Comparison of ENCODE assay signal across 19 cellular contexts in the genomic region with DNA sequence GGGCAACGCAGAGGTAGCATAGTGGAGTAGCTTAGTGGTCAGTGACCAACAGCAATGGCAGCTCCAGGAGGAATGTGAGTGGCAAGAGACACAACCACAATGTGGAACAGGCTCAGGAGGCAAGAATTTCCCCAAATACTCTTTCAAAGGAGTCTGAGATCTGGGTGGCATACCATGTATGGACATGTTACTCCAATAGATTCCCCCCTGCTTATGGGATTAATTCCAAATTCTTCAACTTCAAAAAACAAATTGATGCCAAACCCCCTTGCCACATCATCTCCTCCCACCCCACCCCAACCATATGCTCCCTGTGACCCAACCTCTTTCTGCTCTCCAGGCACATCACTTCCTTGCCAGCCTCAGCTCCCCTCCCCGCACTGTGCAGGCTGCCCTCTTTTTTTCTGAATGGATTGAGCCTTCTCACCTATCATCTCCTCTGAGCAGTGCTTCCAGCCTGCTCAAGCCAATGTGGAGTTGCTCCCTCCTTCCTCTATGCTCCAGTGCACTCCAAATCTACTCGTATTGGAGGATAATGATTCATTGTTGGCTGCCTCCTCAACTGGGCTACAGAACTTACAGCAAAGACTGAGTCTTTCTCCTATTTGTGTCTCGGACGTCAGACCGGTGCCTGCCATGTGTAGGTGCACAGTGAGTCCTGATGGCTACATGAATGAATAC.
DNase-seq lines count a peak whose midpoint lies in the region; ATAC-seq and TF ChIP-seq lines count a peak whose summit lies in the region.
"Had no signal": no experiment of that assay in that cellular context is flagged by ENCODE, and none has a peak within 500 bp of the region (broad histone marks: within the 10 kb centered on the region; RNA-seq: fewer than 3 reads in every experiment).

No MANE protein-coding gene starts in this region.

- peak overlapping the region; percentile 45 for H3K27ac Mint-ChIP-seq in nephron progenitor cell
- H3K27ac Mint-ChIP-seq: activated B cell treated with CpG ODN at 0.5 μM for 24 hours, endodermal cell had no signal

- TF ChIP-seq CTCF in astrocyte of the spinal cord (IDR thresholded peaks at IDR 0.05; ENCODE audit: low read depth, low read length) (no peak), nephron progenitor cell (IDR thresholded peaks at IDR 0.05) (no peak)

- in situ Hi-C loops in astrocyte of the spinal cord (cut with HindIII; ENCODE audit: low sequenced_read_pairs): no loop called here

- no peaks in the 10 kb centered on the region for H3K27me3 Mint-ChIP-seq in nephron progenitor cell (ENCODE audit: low read depth, poor library complexity)
- H3K27me3 Mint-ChIP-seq: activated B cell treated with CpG ODN at 0.5 μM for 24 hours had no signal

- no peak overlapping the region for H3K4me3 Mint-ChIP-seq in nephron progenitor cell
- H3K4me3 Mint-ChIP-seq: activated B cell treated with CpG ODN at 0.5 μM for 24 hours, endodermal cell had no signal

- ATAC-seq in HG02973 (IDR thresholded peaks at IDR 0.05; ENCODE audit: unreplicated experiment): no peak
- no peak for ATAC-seq in GM21786 (IDR thresholded peaks at IDR 0.05; ENCODE audit: unreplicated experiment)

- peaks cover 12% of the 10 kb centered on the region for H3K4me1 Mint-ChIP-seq in nephron progenitor cell

- H3K36me3 Mint-ChIP-seq in nephron progenitor cell (ENCODE audit: low read depth): no peaks in the 10 kb centered on the region

- DNase-seq in Daoy (ENCODE audit: low read depth) (peak; percentile 54), LHCN-M2 (ENCODE audit: low read depth) (peak; percentile 78), astrocyte of the spinal cord (ENCODE audit: low read depth, low spot score) (peak; percentile 84), nephron progenitor cell (no peak), cerebellar nuclear complex (lab: John Stamatoyannopoulos, UW) (no peak), SK-N-DZ (ENCODE audit: low spot score) (no peak)
- DNase-seq: activated B cell treated with CpG ODN at 0.5 μM for 24 hours, activated gamma-delta T cell treated with Interleukin-2 at 50 U/mL for 16 hours, endodermal cell, glutamatergic neuron, GOT3, KG1, kidney, NCI-H1105 treated with DMSO at 0.1 percent for 48 hours, stomach, T-helper 1 cell had no signal

- H3K4me3 ChIP-seq in astrocyte of the spinal cord (ENCODE audit: low read depth, low read length): no peak overlapping the region
- H3K4me3 ChIP-seq: BLaER1 treated with 17β-estradiol and CSF1 and Interleukin-3, amounts not matched to agents 10 nM and 100 nM; stomach had no signal

- no peaks in the 10 kb centered on the region for H3K9me3 Mint-ChIP-seq in nephron progenitor cell
- H3K9me3 Mint-ChIP-seq: activated B cell treated with CpG ODN at 0.5 μM for 24 hours, endodermal cell had no signal

Comparison
In these comparisons a context has a peak if more than half of its experiments do, and no peak if none do; other contexts are left out.
1. DNase-seq: peak in Daoy (single experiment), LHCN-M2 (single experiment) and astrocyte of the spinal cord (single experiment); none in nephron progenitor cell (single experiment), cerebellar nuclear complex (0 of 2) and SK-N-DZ (single experiment).